In genomic region chr19:14940266-14940665, GRCh38 we compare ENCODE assay signal across 37 cellular contexts. TPM values are rescaled to one million over a fixed set of nuclear protein-coding genes. Genes with fewer than 3 reads are reported as not detected.
"Had no signal": no experiment of that assay in that cellular context is flagged by ENCODE, and none has a peak within 500 bp of the region (broad histone marks: within the 10 kb centered on the region; RNA-seq: fewer than 3 reads in every experiment).

No MANE protein-coding gene starts in this region.

- DNase-seq: activated B cell treated with CpG ODN at 0.5 μM for 24 hours; activated CD4-positive, alpha-beta memory T cell treated with anti-CD3 and anti-CD28 coated beads, Interleukin-2, amount 10 ng/mL, durations not matched to agents 7 days and 5 days; activated CD4-positive, alpha-beta T cell treated with anti-CD3 and anti-CD28 coated beads for 4 hours; activated CD4-positive, alpha-beta T cell treated with anti-CD3 and anti-CD28 coated beads, Interleukin-2, amount 10 ng/mL, durations not matched to agents 24 days and 14 days; activated CD4-positive, alpha-beta T cell treated with anti-CD3 and anti-CD28 coated beads, Interleukin-2, amount 50 U/mL, for 48 hours; activated CD4-positive, CD25-positive, alpha-beta regulatory T cell treated with anti-CD3 and anti-CD28 coated beads, Interleukin-2, amount 50 U/mL, for 72 hours; activated CD8-positive, alpha-beta memory T cell treated with anti-CD3 and anti-CD28 coated beads, Interleukin-2, amount 50 U/mL, for 4 hours; activated effector memory CD4-positive, alpha-beta T cell treated with anti-CD3 and anti-CD28 coated beads, Interleukin-2, amount 50 U/mL, for 16 hours; activated gamma-delta T cell treated with Interleukin-2 at 50 U/mL for 16 hours; activated naive CD4-positive, alpha-beta T cell; activated naive CD4-positive, alpha-beta T cell treated with anti-CD3 and anti-CD28 coated beads for 36 hours; activated naive CD4-positive, alpha-beta T cell treated with anti-CD3 and anti-CD28 coated beads, Interleukin-2, amount 50 U/mL, for 16 hours; activated naive CD8-positive, alpha-beta T cell treated with anti-CD3 and anti-CD28 coated beads for 36 hours; activated T-cell treated with anti-CD3 and anti-CD28 coated beads for 4 hours; activated T-cell treated with anti-CD3 and anti-CD28 coated beads, Interleukin-2, amount 50 U/mL, for 1 hour; activated T-cell treated with anti-CD3 and anti-CD28 coated beads, Interleukin-2, amount 50 U/mL, for 4 hours; activated T-cell treated with anti-CD3 and anti-CD28 coated beads, Interleukin-2, amount 50 U/mL, for 72 hours; adrenal gland; amniotic stem cell; aorta; body of pancreas; brain microvascular endothelial cell; central memory CD4-positive, alpha-beta T cell; T-helper 1 cell; T-helper 2 cell; T-helper 9 cell had no signal

- H3K27ac ChIP-seq: adrenal gland, body of pancreas, brain microvascular endothelial cell, breast epithelium, VCaP had no signal

- ATAC-seq: activated naive CD4-positive, alpha-beta T cell treated with anti-CD3 and anti-CD28 coated beads, Interleukin-2, amount 50 U/mL, for 72 hours; activated T-cell treated with anti-CD3 and anti-CD28 coated beads, Interleukin-2, amount 50 U/mL, for 4 hours; activated T-cell treated with anti-CD3 and anti-CD28 coated beads, Interleukin-2, amount 50 U/mL, for 72 hours; activated T-helper 17 cell treated with anti-CD3 and anti-CD28 coated beads, Interleukin-2, amount 50 U/mL, for 72 hours; body of pancreas had no signal

- H3K36me3 Mint-ChIP-seq: activated naive CD4-positive, alpha-beta T cell treated with anti-CD3 and anti-CD28 coated beads, Interleukin-2, amount 50 U/mL, for 72 hours; activated naive CD8-positive, alpha-beta T cell treated with anti-CD3 and anti-CD28 coated beads for 36 hours had no signal

- H3K4me1 ChIP-seq: adrenal gland, body of pancreas, breast epithelium had no signal

- H3K9me3 ChIP-seq: adrenal gland, body of pancreas, breast epithelium had no signal

- H3K4me3 ChIP-seq: adrenal gland, body of pancreas, breast epithelium had no signal

- H3K9me3 Mint-ChIP-seq: activated B cell treated with CpG ODN at 0.5 μM for 24 hours; activated CD4-positive, alpha-beta memory T cell treated with anti-CD3 and anti-CD28 coated beads, Interleukin-2, amount 10 ng/mL, durations not matched to agents 7 days and 5 days; activated CD4-positive, alpha-beta T cell treated with anti-CD3 and anti-CD28 coated beads, Interleukin-2, amount 10 ng/mL, durations not matched to agents 24 days and 14 days; activated naive CD4-positive, alpha-beta T cell treated with anti-CD3 and anti-CD28 coated beads for 36 hours; activated naive CD4-positive, alpha-beta T cell treated with anti-CD3 and anti-CD28 coated beads, Interleukin-2, amount 50 U/mL, for 72 hours; activated naive CD8-positive, alpha-beta T cell treated with anti-CD3 and anti-CD28 coated beads for 36 hours; activated T-cell treated with anti-CD3 and anti-CD28 coated beads, Interleukin-2, amount 50 U/mL, for 4 hours; activated T-cell treated with anti-CD3 and anti-CD28 coated beads, Interleukin-2, amount 50 U/mL, for 72 hours; activated T-helper 1 cell treated with anti-CD3 and anti-CD28 coated beads, Interleukin-12 subunit alpha, Interleukin-12 subunit beta, Interleukin-2, Interleukin-4 antibody, amounts not matched to agents 30 ng/mL and 10 ng/mL and 1 ng/mL, durations not matched to agents 14 hours and 24 hours and 36 hours; activated T-helper 17 cell treated with anti-CD3 and anti-CD28 coated beads, Interleukin-2, amount 50 U/mL, for 72 hours; T-helper 1 cell treated with Interleukin-12 subunit alpha and Interleukin-12 subunit beta and Interleukin-4 antibody, amounts not matched to agents 30 μg/mL and 1 μg/mL, for 36 hours; T-helper 2 cell treated with Interferon-gamma antibody and Interleukin-4, amounts not matched to agents 5 μg/mL and 100 μg/mL, for 36 hours had no signal

- H3K4me1 Mint-ChIP-seq: activated CD4-positive, alpha-beta memory T cell treated with anti-CD3 and anti-CD28 coated beads, Interleukin-2, amount 10 ng/mL, durations not matched to agents 7 days and 5 days; activated CD4-positive, alpha-beta T cell treated with anti-CD3 and anti-CD28 coated beads, Interleukin-2, amount 10 ng/mL, durations not matched to agents 24 days and 14 days; activated T-helper 17 cell treated with anti-CD3 and anti-CD28 coated beads, Interleukin-2, amount 50 U/mL, for 72 hours had no signal

- H3K27ac Mint-ChIP-seq: activated B cell treated with CpG ODN at 0.5 μM for 24 hours; activated CD4-positive, alpha-beta memory T cell treated with anti-CD3 and anti-CD28 coated beads, Interleukin-2, amount 10 ng/mL, durations not matched to agents 7 days and 5 days; activated CD4-positive, alpha-beta T cell treated with anti-CD3 and anti-CD28 coated beads, Interleukin-2, amount 10 ng/mL, durations not matched to agents 24 days and 14 days; activated naive CD4-positive, alpha-beta T cell treated with anti-CD3 and anti-CD28 coated beads for 36 hours; activated naive CD4-positive, alpha-beta T cell treated with anti-CD3 and anti-CD28 coated beads, Interleukin-2, amount 50 U/mL, for 72 hours; activated naive CD8-positive, alpha-beta T cell treated with anti-CD3 and anti-CD28 coated beads for 36 hours; activated T-cell treated with anti-CD3 and anti-CD28 coated beads, Interleukin-2, amount 50 U/mL, for 72 hours; activated T-helper 1 cell treated with anti-CD3 and anti-CD28 coated beads, Interleukin-12 subunit alpha, Interleukin-12 subunit beta, Interleukin-2, Interleukin-4 antibody, amounts not matched to agents 30 ng/mL and 10 ng/mL and 1 ng/mL, durations not matched to agents 14 hours and 24 hours and 36 hours; activated T-helper 17 cell treated with anti-CD3 and anti-CD28 coated beads, Interleukin-2, amount 50 U/mL, for 72 hours; T-helper 1 cell treated with Interleukin-12 subunit alpha and Interleukin-12 subunit beta and Interleukin-4 antibody, amounts not matched to agents 30 μg/mL and 1 μg/mL, for 36 hours; T-helper 2 cell treated with Interferon-gamma antibody and Interleukin-4, amounts not matched to agents 5 μg/mL and 100 μg/mL, for 36 hours had no signal

- H3K36me3 ChIP-seq: adrenal gland, brain microvascular endothelial cell, breast epithelium had no signal

- H3K4me3 Mint-ChIP-seq: activated B cell treated with CpG ODN at 0.5 μM for 24 hours; activated CD4-positive, alpha-beta memory T cell treated with anti-CD3 and anti-CD28 coated beads, Interleukin-2, amount 10 ng/mL, durations not matched to agents 7 days and 5 days; activated CD4-positive, alpha-beta T cell treated with anti-CD3 and anti-CD28 coated beads, Interleukin-2, amount 10 ng/mL, durations not matched to agents 24 days and 14 days; activated naive CD4-positive, alpha-beta T cell treated with anti-CD3 and anti-CD28 coated beads for 36 hours; activated naive CD8-positive, alpha-beta T cell treated with anti-CD3 and anti-CD28 coated beads for 36 hours; activated T-cell treated with anti-CD3 and anti-CD28 coated beads, Interleukin-2, amount 50 U/mL, for 4 hours; activated T-cell treated with anti-CD3 and anti-CD28 coated beads, Interleukin-2, amount 50 U/mL, for 72 hours; activated T-helper 1 cell treated with anti-CD3 and anti-CD28 coated beads, Interleukin-12 subunit alpha, Interleukin-12 subunit beta, Interleukin-2, Interleukin-4 antibody, amounts not matched to agents 30 ng/mL and 10 ng/mL and 1 ng/mL, durations not matched to agents 14 hours and 24 hours and 36 hours; activated T-helper 17 cell treated with anti-CD3 and anti-CD28 coated beads, Interleukin-2, amount 50 U/mL, for 72 hours; T-helper 1 cell treated with Interleukin-12 subunit alpha and Interleukin-12 subunit beta and Interleukin-4 antibody, amounts not matched to agents 30 μg/mL and 1 μg/mL, for 36 hours; T-helper 2 cell treated with Interferon-gamma antibody and Interleukin-4, amounts not matched to agents 5 μg/mL and 100 μg/mL, for 36 hours had no signal

- H3K27me3 ChIP-seq: body of pancreas, brain microvascular endothelial cell, breast epithelium had no signal

RNA-seq across cellular contexts. Expression of gene OR7C2, which starts 1.0 kb away (rescaled TPM):
- total RNA-seq: activated B cell treated with CpG ODN at 0.5 μM for 24 hours; activated CD4-positive, alpha-beta memory T cell treated with anti-CD3 and anti-CD28 coated beads, Interleukin-2, amount 10 ng/mL, durations not matched to agents 7 days and 5 days; activated CD4-positive, alpha-beta T cell treated with anti-CD3 and anti-CD28 coated beads, Interleukin-2, amount 10 ng/mL, durations not matched to agents 24 days and 14 days; activated CD8-positive, alpha-beta memory T cell treated with anti-CD3 and anti-CD28 coated beads for 36 hours; activated naive CD4-positive, alpha-beta T cell treated with anti-CD3 and anti-CD28 coated beads for 36 hours; activated naive CD4-positive, alpha-beta T cell treated with anti-CD3 and anti-CD28 coated beads, Interleukin-2, amount 50 U/mL, for 72 hours; activated naive CD8-positive, alpha-beta T cell treated with anti-CD3 and anti-CD28 coated beads for 36 hours; activated T-cell treated with anti-CD3 and anti-CD28 coated beads, Interleukin-2, amount 50 U/mL, for 4 hours; activated T-cell treated with anti-CD3 and anti-CD28 coated beads, Interleukin-2, amount 50 U/mL, for 72 hours; activated T-helper 1 cell treated with anti-CD3 and anti-CD28 coated beads, Interleukin-12 subunit alpha, Interleukin-12 subunit beta, Interleukin-2, Interleukin-4 antibody, amounts not matched to agents 30 ng/mL and 10 ng/mL and 1 ng/mL, durations not matched to agents 14 hours and 24 hours and 36 hours; activated T-helper 17 cell treated with anti-CD3 and anti-CD28 coated beads, Interleukin-2, amount 50 U/mL, for 72 hours; adrenal gland; aorta; astrocyte; body of pancreas; breast epithelium; cardiac septum; cerebellum had no signal
- polyA plus RNA-seq: adrenal gland, aorta had no signal

RNA-seq across cellular contexts. Expression of gene SLC1A6, which starts 39.4 kb away (rescaled TPM):
- total RNA-seq: activated B cell treated with CpG ODN at 0.5 μM for 24 hours; activated CD4-positive, alpha-beta memory T cell treated with anti-CD3 and anti-CD28 coated beads, Interleukin-2, amount 10 ng/mL, durations not matched to agents 7 days and 5 days; activated CD4-positive, alpha-beta T cell treated with anti-CD3 and anti-CD28 coated beads, Interleukin-2, amount 10 ng/mL, durations not matched to agents 24 days and 14 days; activated CD8-positive, alpha-beta memory T cell treated with anti-CD3 and anti-CD28 coated beads for 36 hours; activated naive CD4-positive, alpha-beta T cell treated with anti-CD3 and anti-CD28 coated beads for 36 hours; activated naive CD4-positive, alpha-beta T cell treated with anti-CD3 and anti-CD28 coated beads, Interleukin-2, amount 50 U/mL, for 72 hours; activated naive CD8-positive, alpha-beta T cell treated with anti-CD3 and anti-CD28 coated beads for 36 hours; activated T-cell treated with anti-CD3 and anti-CD28 coated beads, Interleukin-2, amount 50 U/mL, for 4 hours; activated T-cell treated with anti-CD3 and anti-CD28 coated beads, Interleukin-2, amount 50 U/mL, for 72 hours; activated T-helper 1 cell treated with anti-CD3 and anti-CD28 coated beads, Interleukin-12 subunit alpha, Interleukin-12 subunit beta, Interleukin-2, Interleukin-4 antibody, amounts not matched to agents 30 ng/mL and 10 ng/mL and 1 ng/mL, durations not matched to agents 14 hours and 24 hours and 36 hours; activated T-helper 17 cell treated with anti-CD3 and anti-CD28 coated beads, Interleukin-2, amount 50 U/mL, for 72 hours; adrenal gland; aorta; body of pancreas; breast epithelium; cardiac septum had no signal
- polyA plus RNA-seq: adrenal gland had no signal

RNA-seq across cellular contexts. Expression of gene OR7A17, which starts 54.3 kb away (rescaled TPM):
- total RNA-seq: activated B cell treated with CpG ODN at 0.5 μM for 24 hours; activated CD4-positive, alpha-beta memory T cell treated with anti-CD3 and anti-CD28 coated beads, Interleukin-2, amount 10 ng/mL, durations not matched to agents 7 days and 5 days; activated CD4-positive, alpha-beta T cell treated with anti-CD3 and anti-CD28 coated beads, Interleukin-2, amount 10 ng/mL, durations not matched to agents 24 days and 14 days; activated CD8-positive, alpha-beta memory T cell treated with anti-CD3 and anti-CD28 coated beads for 36 hours; activated naive CD4-positive, alpha-beta T cell treated with anti-CD3 and anti-CD28 coated beads for 36 hours; activated naive CD4-positive, alpha-beta T cell treated with anti-CD3 and anti-CD28 coated beads, Interleukin-2, amount 50 U/mL, for 72 hours; activated naive CD8-positive, alpha-beta T cell treated with anti-CD3 and anti-CD28 coated beads for 36 hours; activated T-cell treated with anti-CD3 and anti-CD28 coated beads, Interleukin-2, amount 50 U/mL, for 4 hours; activated T-cell treated with anti-CD3 and anti-CD28 coated beads, Interleukin-2, amount 50 U/mL, for 72 hours; activated T-helper 1 cell treated with anti-CD3 and anti-CD28 coated beads, Interleukin-12 subunit alpha, Interleukin-12 subunit beta, Interleukin-2, Interleukin-4 antibody, amounts not matched to agents 30 ng/mL and 10 ng/mL and 1 ng/mL, durations not matched to agents 14 hours and 24 hours and 36 hours; activated T-helper 17 cell treated with anti-CD3 and anti-CD28 coated beads, Interleukin-2, amount 50 U/mL, for 72 hours; adrenal gland; aorta; astrocyte; body of pancreas; breast epithelium; cardiac septum; cerebellum had no signal
- polyA plus RNA-seq: adrenal gland, aorta had no signal
